ENCODE assay signal across 29 cellular contexts in the genomic region with DNA sequence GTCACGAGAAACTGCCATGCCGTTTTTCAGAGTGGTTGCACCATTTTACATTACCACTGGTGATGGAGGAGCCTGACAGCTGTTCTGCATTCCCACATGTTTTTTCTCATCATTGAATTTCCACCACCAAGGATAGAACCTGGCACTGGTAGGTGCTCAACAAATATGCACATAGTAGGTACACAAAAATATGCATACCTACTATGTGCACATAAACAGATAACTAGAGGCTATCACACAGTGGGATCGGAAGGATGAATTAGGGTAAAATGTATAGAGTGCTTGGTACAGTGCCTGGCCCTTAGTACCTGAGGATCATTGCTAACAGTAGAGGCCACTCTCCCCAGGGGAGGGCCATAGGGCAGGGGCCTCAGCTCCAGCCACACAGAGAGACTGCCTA.
"Had no signal": no experiment of that assay in that cellular context is flagged by ENCODE, and none has a peak within 500 bp of the region (broad histone marks: within the 10 kb centered on the region; RNA-seq: fewer than 3 reads in every experiment).

No MANE protein-coding gene starts in this region.

- H3K4me3 Mint-ChIP-seq: stimulated activated effector memory CD8-positive, alpha-beta T cell treated with anti-CD3 and anti-CD28 coated beads, Interleukin-12 subunit alpha, Interleukin-12 subunit beta, amount 100 ng/mL, for 72 hours; stimulated activated naive B cell treated with anti-CD40 and anti-IgM and Interleukin-4, amounts not matched to agents 10 μg/mL and 1 μg/mL and 100 μg/mL, for 72 hours; stimulated activated naive CD8-positive, alpha-beta T cell treated with anti-CD3 and anti-CD28 coated beads, Interleukin-15, amount 100 ng/mL, for 72 hours; stimulated activated naive CD8-positive, alpha-beta T cell treated with anti-CD3 and anti-CD28 coated beads, Interleukin-15, Interleukin-2, amounts not matched to agents 100 ng/mL and 50 ng/mL, for 24 hours; type B pancreatic cell had no signal

- ATAC-seq: stimulated activated effector memory CD8-positive, alpha-beta T cell treated with anti-CD3 and anti-CD28 coated beads, Interleukin-12 subunit alpha, Interleukin-12 subunit beta, amount 100 ng/mL, for 72 hours; stimulated activated memory B cell treated with anti-CD40 and anti-IgM and Interleukin-4, amounts not matched to agents 10 μg/mL and 1 μg/mL and 100 μg/mL, for 72 hours; stimulated activated naive B cell treated with anti-CD40 and anti-IgM and Interleukin-4, amounts not matched to agents 10 μg/mL and 1 μg/mL and 100 μg/mL, for 72 hours; stimulated activated naive CD8-positive, alpha-beta T cell treated with anti-CD3 and anti-CD28 coated beads, Interleukin-15, amount 100 ng/mL, for 72 hours; stimulated activated naive CD8-positive, alpha-beta T cell treated with anti-CD3 and anti-CD28 coated beads, Interleukin-15, Interleukin-2, amounts not matched to agents 100 U/mL and 50 U/mL, for 24 hours; upper lobe of right lung had no signal

- FAIRE-seq: urothelium cell line had no signal

- H3K36me3 Mint-ChIP-seq: stimulated activated effector memory CD8-positive, alpha-beta T cell treated with anti-CD3 and anti-CD28 coated beads, Interleukin-12 subunit alpha, Interleukin-12 subunit beta, amount 100 ng/mL, for 72 hours; stimulated activated memory B cell treated with anti-CD40 and anti-IgM and Interleukin-4, amounts not matched to agents 10 μg/mL and 1 μg/mL and 100 μg/mL, for 72 hours; stimulated activated naive B cell treated with anti-CD40 and anti-IgM and Interleukin-4, amounts not matched to agents 10 μg/mL and 1 μg/mL and 100 μg/mL, for 72 hours; type B pancreatic cell had no signal

- H3K9me3 Mint-ChIP-seq: stimulated activated effector memory CD8-positive, alpha-beta T cell treated with anti-CD3 and anti-CD28 coated beads, Interleukin-12 subunit alpha, Interleukin-12 subunit beta, amount 100 ng/mL, for 72 hours; stimulated activated memory B cell treated with anti-CD40 and anti-IgM and Interleukin-4, amounts not matched to agents 10 μg/mL and 1 μg/mL and 100 μg/mL, for 72 hours; stimulated activated naive B cell treated with anti-CD40 and anti-IgM and Interleukin-4, amounts not matched to agents 10 μg/mL and 1 μg/mL and 100 μg/mL, for 72 hours; stimulated activated naive CD8-positive, alpha-beta T cell treated with anti-CD3 and anti-CD28 coated beads, Interleukin-15, amount 100 ng/mL, for 72 hours; stimulated activated naive CD8-positive, alpha-beta T cell treated with anti-CD3 and anti-CD28 coated beads, Interleukin-15, Interleukin-2, amounts not matched to agents 100 ng/mL and 50 ng/mL, for 24 hours; type B pancreatic cell had no signal

- H3K4me3 ChIP-seq: stomach, suprapubic skin, testis, thoracic aorta, thyroid gland, tibial artery, tibial nerve, transverse colon, upper lobe of left lung, upper lobe of right lung, uterus, vagina had no signal

- H3K4me1 ChIP-seq: testis, upper lobe of left lung, upper lobe of right lung, uterus, vagina had no signal

- H3K9me3 ChIP-seq: stomach, suprapubic skin, testis, thoracic aorta, thyroid gland, tibial artery, tibial nerve, transverse colon, upper lobe of left lung, upper lobe of right lung, uterus, vagina had no signal

- H3K36me3 ChIP-seq: stomach, suprapubic skin, thoracic aorta, thyroid gland, tibial artery, tibial nerve, transverse colon, upper lobe of left lung, upper lobe of right lung, uterus, vagina had no signal

- H3K27me3 ChIP-seq: suprapubic skin, testis, thyroid gland, tibial nerve, upper lobe of left lung, uterus, vagina had no signal

- DNase-seq: stimulated activated CD4-positive, alpha-beta T cell treated with anti-CD3 and anti-CD28 coated beads, Interleukin-2, amount 100 ng/mL, for 48 hours; stimulated activated CD4-positive, alpha-beta T cell treated with anti-CD3 and anti-CD28 coated beads, Interleukin-4, amount 100 ng/mL, for 1 hour; stimulated activated CD4-positive, alpha-beta T cell treated with anti-CD3 and anti-CD28 coated beads, Interleukin-4, amount 100 ng/mL, for 24 hours; stimulated activated CD4-positive, alpha-beta T cell treated with anti-CD3 and anti-CD28 coated beads, Interleukin-4, amount 100 ng/mL, for 4 hours; stimulated activated CD8-positive, alpha-beta memory T cell treated with anti-CD3 and anti-CD28 coated beads, Interleukin-4, amount 100 ng/mL, for 48 hours; stimulated activated naive B cell treated with anti-CD40 and anti-IgM and Interleukin-4, amounts not matched to agents 10 μg/mL and 1 μg/mL and 100 μg/mL, for 72 hours; stimulated activated naive CD4-positive, alpha-beta T cell; stimulated activated naive CD4-positive, alpha-beta T cell treated with Interleukin-2 at 50 U/mL for 16 hours; stimulated activated naive CD8-positive, alpha-beta T cell treated with anti-CD3 and anti-CD28 coated beads, Interleukin-15, amount 100 ng/mL, for 72 hours; stimulated activated naive CD8-positive, alpha-beta T cell treated with anti-CD3 and anti-CD28 coated beads, Interleukin-15, Interleukin-2, amounts not matched to agents 100 U/mL and 50 U/mL, for 24 hours; stomach; substantia nigra; testis; thyroid gland; tibial artery; transverse colon; trophoblast cell; upper lobe of left lung; upper lobe of right lung; uterus had no signal

- H3K27ac ChIP-seq: stomach, suprapubic skin, testis, thoracic aorta, thyroid gland, tibial artery, transverse colon, upper lobe of left lung, upper lobe of right lung, uterus, vagina had no signal

- H3K27me3 Mint-ChIP-seq: type B pancreatic cell had no signal

- H3K27ac Mint-ChIP-seq: stimulated activated effector memory CD8-positive, alpha-beta T cell treated with anti-CD3 and anti-CD28 coated beads, Interleukin-12 subunit alpha, Interleukin-12 subunit beta, amount 100 ng/mL, for 72 hours; stimulated activated memory B cell treated with anti-CD40 and anti-IgM and Interleukin-4, amounts not matched to agents 10 μg/mL and 1 μg/mL and 100 μg/mL, for 72 hours; stimulated activated naive B cell treated with anti-CD40 and anti-IgM and Interleukin-4, amounts not matched to agents 10 μg/mL and 1 μg/mL and 100 μg/mL, for 72 hours; stimulated activated naive CD8-positive, alpha-beta T cell treated with anti-CD3 and anti-CD28 coated beads, Interleukin-15, amount 100 ng/mL, for 72 hours; stimulated activated naive CD8-positive, alpha-beta T cell treated with anti-CD3 and anti-CD28 coated beads, Interleukin-15, Interleukin-2, amounts not matched to agents 100 ng/mL and 50 ng/mL, for 24 hours had no signal
